8 cellular contexts compared by ENCODE assay signal in the genomic region with DNA sequence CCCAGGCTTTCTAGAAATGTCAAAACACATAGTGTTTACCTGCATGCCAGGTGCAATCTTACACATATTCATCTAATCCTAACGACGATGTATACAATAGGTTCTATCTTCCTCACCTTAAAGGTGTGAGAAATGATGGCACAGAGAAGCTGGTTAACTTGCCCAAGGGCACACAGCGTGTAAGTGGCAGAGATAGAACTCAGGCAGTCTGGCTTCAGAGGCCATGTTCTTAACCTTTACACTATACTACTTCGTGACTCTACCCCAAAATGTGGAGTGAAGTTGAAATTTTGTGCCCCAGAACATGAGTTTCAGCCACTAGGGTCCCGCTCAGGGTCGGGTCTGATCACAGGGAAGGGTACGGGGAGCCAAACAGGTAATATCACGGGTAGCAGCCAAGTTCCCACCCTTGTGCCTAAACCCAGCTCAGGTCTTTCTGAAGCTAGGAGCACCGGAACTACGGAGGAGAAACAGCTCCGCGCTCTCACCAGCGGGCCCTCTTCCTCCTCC. TPM values are rescaled to one million over a fixed set of nuclear protein-coding genes. Genes with fewer than 3 reads are reported as not detected.
DNase-seq lines count a peak whose midpoint lies in the region; ATAC-seq and TF ChIP-seq lines count a peak whose summit lies in the region.

No MANE protein-coding gene starts in this region.

- H3K4me3 ChIP-seq in BLaER1 = peak overlapping the region; percentile 81
- H3K4me3 ChIP-seq in SK-N-SH (ENCODE audit: low read depth in 2 of 2, low read length in 1 of 2) = peak overlapping the region; percentile 76 to 91
- peak overlapping the region; percentile 60 to 71 for H3K4me3 ChIP-seq in gastroesophageal sphincter
- H3K4me3 ChIP-seq in sigmoid colon = peak overlapping the region; percentile 56 to 88 (median 72)

- TF ChIP-seq POLR2A in gastroesophageal sphincter (IDR thresholded peaks at IDR 0.05) (no peak), sigmoid colon (IDR thresholded peaks at IDR 0.05) (no peak)

- H3K36me3 ChIP-seq in BLaER1 = peaks cover 76% of the 10 kb centered on the region
- peaks cover 63 to 66% of the 10 kb centered on the region in 2 experiments for H3K36me3 ChIP-seq in SK-N-SH (replicated peaks in 1 of 2; ENCODE audit: control insufficient read depth in 1 of 2, insufficient read depth in 2 of 2, low read length in 1 of 2)
- peaks cover 0 to 63% of the 10 kb centered on the region in 2 donors for H3K36me3 ChIP-seq in gastroesophageal sphincter
- H3K36me3 ChIP-seq in sigmoid colon = peaks cover 18 to 68% (median 44%) of the 10 kb centered on the region in 4 donors

- H3K27ac ChIP-seq in BLaER1 (peak overlapping the region; percentile 96), SK-N-SH (ENCODE audit: low read depth in 2 of 2, low read length in 1 of 2) (peak overlapping the region; percentile 88 to 99), gastroesophageal sphincter (peak overlapping the region; percentile 89 to 95 (median 92)), sigmoid colon (peak overlapping the region; percentile 89 to 96 (median 90))

- intact Hi-C loops in sigmoid colon (cut with DNase I) = loop anchor here (5.0 to 10.0 kb wide), 3 partner anchors 69 to 1606 kb away; partner anchors contain the start of genes C6orf47, CSNK2B, GPANK1 and HSD17B8

- H3K27me3 ChIP-seq in BLaER1 (no peaks in the 10 kb centered on the region), SK-N-SH (ENCODE audit: insufficient read depth) (no peaks in the 10 kb centered on the region), gastroesophageal sphincter (no peaks in the 10 kb centered on the region), sigmoid colon (no peaks in the 10 kb centered on the region)

- DNase-seq in HCEC 1CT (peak; percentile 20), SK-N-SH (no peak), sigmoid colon (peak; percentile 58), COLO829 (ENCODE audit: low spot score) (no peak), NCI-H146 (lab: John Stamatoyannopoulos, UW) (no peak), UCSD-AML1 (lab: John Stamatoyannopoulos, UW; ENCODE audit: unreplicated experiment) (no peak)

- H3K9me3 ChIP-seq in BLaER1 = no peaks in the 10 kb centered on the region
- no peaks in the 10 kb centered on the region for H3K9me3 ChIP-seq in SK-N-SH
- H3K9me3 ChIP-seq in gastroesophageal sphincter = no peaks in the 10 kb centered on the region
- H3K9me3 ChIP-seq in sigmoid colon = no peaks in the 10 kb centered on the region

- no peak for TF ChIP-seq RAD21 in SK-N-SH (IDR thresholded peaks at IDR 0.05; ENCODE audit: low read length)

- peaks cover 40% of the 10 kb centered on the region for H3F3A ChIP-seq in SK-N-SH (replicated peaks; ENCODE audit: insufficient read depth)

- no peaks in the 10 kb centered on the region for H3K9me2 ChIP-seq in SK-N-SH

- peak overlapping the region; percentile 86 for H2AFZ ChIP-seq in SK-N-SH (ENCODE audit: low read depth)

- H3K9ac ChIP-seq in BLaER1 = peak overlapping the region; percentile 98
- H3K9ac ChIP-seq in SK-N-SH = peak overlapping the region; percentile 76

- H3K4me2 ChIP-seq in BLaER1 = peak overlapping the region; percentile 69
- peak overlapping the region; percentile 94 for H3K4me2 ChIP-seq in SK-N-SH

- ATAC-seq in gastroesophageal sphincter = no peak

- H4K20me1 ChIP-seq in BLaER1 = peaks cover 40% of the 10 kb centered on the region
- H4K20me1 ChIP-seq in SK-N-SH (ENCODE audit: insufficient read depth) = peaks cover 39% of the 10 kb centered on the region

- peaks cover 63% of the 10 kb centered on the region for H3K79me2 ChIP-seq in SK-N-SH (ENCODE audit: insufficient read depth)

- H3K4me1 ChIP-seq in BLaER1 (peaks cover 49% of the 10 kb centered on the region), SK-N-SH (ENCODE audit: control insufficient read depth in 1 of 2, insufficient read depth in 2 of 2, low read depth in 1 of 2, low read length in 1 of 2) (peaks cover 25 to 35% of the 10 kb centered on the region in 2 experiments; a peak in 3 of 4 replicates), gastroesophageal sphincter (peaks cover 5 to 59% (median 23%) of the 10 kb centered on the region in 3 donors), sigmoid colon (peaks cover 0 to 56% (median 52%) of the 10 kb centered on the region in 4 donors)

- CTCF ChIA-PET in SK-N-SH (lab: Yijun Ruan, JAX) = interaction anchor here (1.0 to 3.5 kb wide), 7 partner anchors 8 to 284 kb away, joined by 3 to 18 read pairs (median 4); partner anchors contain the start of genes RGL2 and ZBTB22

- POLR2A ChIA-PET in SK-N-SH (lab: Yijun Ruan, JAX) = interaction anchor here (0.9 to 2.2 kb wide), 13 partner anchors 9 to 300 kb away, joined by 3 to 19 read pairs (median 8); partner anchors contain the start of genes CUTA, PFDN6, RGL2 and RING1

- TF ChIP-seq CTCF in SK-N-SH (IDR thresholded peaks at IDR 0.05) = no peak; the same call in 1 of the 2 replicates
- no peak for TF ChIP-seq CTCF in gastroesophageal sphincter (IDR thresholded peaks at IDR 0.05)
- no peak for TF ChIP-seq CTCF in sigmoid colon (IDR thresholded peaks at IDR 0.05)

- 0% methylated on average over 9 of the region's 13 CpGs for WGBS in SK-N-SH (ENCODE audit: low lambda C conversion rate)
- 5 to 8% methylated on average over 4 to 5 of the region's 13 CpGs for WGBS in gastroesophageal sphincter (ENCODE audit: low coverage in 1 of 2), 2 donors
- WGBS in sigmoid colon, 2 donors = 1% methylated on average over 13 of the region's 13 CpGs

- TF ChIP-seq EP300 in SK-N-SH (IDR thresholded peaks at IDR 0.05; ENCODE audit: borderline replicate concordance in 1 of 2, low read depth in 1 of 2, low read length in 1 of 2) (no peak), gastroesophageal sphincter (IDR thresholded peaks at IDR 0.05) (no peak), sigmoid colon (IDR thresholded peaks at IDR 0.05) (no peak)

TF ChIP-seq in SK-N-SH, 30 proteins besides CTCF, POLR2A, EP300 and RAD21:
- TF ChIP-seq MXI1 (IDR thresholded peaks at IDR 0.05; ENCODE audit: low read depth, low read length) (peak; percentile 35; the same call in 1 of the 2 replicates), EZH2phosphoT487 (IDR thresholded peaks at IDR 0.05; ENCODE audit: borderline replicate concordance, low read depth) (no peak), GATA2 (CRISPR knock-in tag; IDR thresholded peaks at IDR 0.05) (no peak), FOXJ3 (CRISPR knock-in tag; IDR thresholded peaks at IDR 0.05) (no peak), RCOR1 (IDR thresholded peaks at IDR 0.05; ENCODE audit: low read length) (0 out of 2 replicates have a peak, but pooled peaks have one; percentile 38), ELF1 (IDR thresholded peaks at IDR 0.05) (no peak), NRF1 (IDR thresholded peaks at IDR 0.05; ENCODE audit: low read depth, low read length) (no peak), CHD2 (IDR thresholded peaks at IDR 0.05; ENCODE audit: low read length, partially characterized antibody) (peak; percentile 19)
- TF ChIP-seq, protein P1, sequence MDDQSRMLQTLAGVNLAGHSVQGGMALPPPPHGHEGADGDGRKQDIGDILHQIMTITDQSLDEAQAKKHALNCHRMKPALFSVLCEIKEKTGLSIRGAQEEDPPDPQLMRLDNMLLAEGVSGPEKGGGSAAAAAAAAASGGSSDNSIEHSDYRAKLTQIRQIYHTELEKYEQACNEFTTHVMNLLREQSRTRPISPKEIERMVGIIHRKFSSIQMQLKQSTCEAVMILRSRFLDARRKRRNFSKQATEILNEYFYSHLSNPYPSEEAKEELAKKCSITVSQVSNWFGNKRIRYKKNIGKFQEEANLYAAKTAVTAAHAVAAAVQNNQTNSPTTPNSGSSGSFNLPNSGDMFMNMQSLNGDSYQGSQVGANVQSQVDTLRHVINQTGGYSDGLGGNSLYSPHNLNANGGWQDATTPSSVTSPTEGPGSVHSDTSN (IDR thresholded peaks at IDR 0.05) = no peak
TF ChIP-seq in SK-N-SH: peak in this region for 3.

RNA-seq across cellular contexts. Expression of gene VPS52, which starts 0.5 kb away (rescaled TPM):
- polyA plus RNA-seq in SK-N-SH (2012; rRNA removed) (74.0 and 90.7 TPM in 2 replicates), sigmoid colon (10 to 100 TPM; 23.4 to 51.2 (median 26.4) TPM)
- 23.9 and 31.7 TPM in 2 replicates for polyA plus RNA-seq in SK-N-SH (2012; cell fraction: cytosol; rRNA removed)
- 206 and 352 TPM in 2 replicates for polyA plus RNA-seq in SK-N-SH (2012; cell fraction: nucleus; rRNA removed)
- total RNA-seq in gastroesophageal sphincter (10 to 100 TPM; 18.1 to 45.5 (median 31.5) TPM), sigmoid colon (10 to 100 TPM; 26.2 to 44.6 (median 33.5) TPM)

RNA-seq across cellular contexts. Expression of gene RPS18, which starts 0.7 kb away (rescaled TPM):
- polyA plus RNA-seq in SK-N-SH (2012; rRNA removed) (12,112 and 13,423 TPM in 2 replicates), sigmoid colon (1,000 to 10,000 TPM; 3,648 to 7,566 (median 5,490) TPM)
- 12,756 and 13,510 TPM in 2 replicates for polyA plus RNA-seq in SK-N-SH (2012; cell fraction: cytosol; rRNA removed)
- polyA plus RNA-seq in SK-N-SH (2012; cell fraction: nucleus; rRNA removed) = 3,736 and 4,039 TPM in 2 replicates
- total RNA-seq in gastroesophageal sphincter (1,000 to 10,000 TPM; 1,175 to 3,464 (median 2,399) TPM), sigmoid colon (1,000 to 10,000 TPM; 2,427 to 4,810 (median 4,005) TPM)

RNA-seq across cellular contexts. Expression of gene B3GALT4, which starts 5.8 kb away (rescaled TPM):
- polyA plus RNA-seq in SK-N-SH (2012; rRNA removed) (0.55 and 0.56 TPM in 2 replicates), sigmoid colon (10 to 100 TPM; 19.2 to 23.6 (median 21.7) TPM)
- 0.27 and 0.42 TPM in 2 replicates for polyA plus RNA-seq in SK-N-SH (2012; cell fraction: cytosol; rRNA removed)
- polyA plus RNA-seq in SK-N-SH (2012; cell fraction: nucleus; rRNA removed) = 0.38 TPM in 2 replicates
- total RNA-seq in gastroesophageal sphincter (10 to 100 TPM; 12.2 to 23.8 (median 17.3) TPM), sigmoid colon (10 to 100 TPM in 3 of 4 donors, 1 to 10 TPM in 1; 7.2 to 22.2 (median 13.3) TPM)

RNA-seq across cellular contexts. Expression of gene WDR46, which starts 17.9 kb away (rescaled TPM):
- polyA plus RNA-seq in SK-N-SH (2012; rRNA removed) (153 and 172 TPM in 2 replicates), sigmoid colon (10 to 100 TPM; 15.3 to 51.2 (median 30.0) TPM)
- 76.0 and 91.7 TPM in 2 replicates for polyA plus RNA-seq in SK-N-SH (2012; cell fraction: cytosol; rRNA removed)
- 421 and 466 TPM in 2 replicates for polyA plus RNA-seq in SK-N-SH (2012; cell fraction: nucleus; rRNA removed)
- total RNA-seq in gastroesophageal sphincter (10 to 100 TPM; 26.4 to 39.2 (median 35.6) TPM), sigmoid colon (10 to 100 TPM; 28.2 to 41.6 (median 37.4) TPM)

RNA-seq across cellular contexts. Expression of gene PFDN6, which starts 18.2 kb away (rescaled TPM):
- polyA plus RNA-seq in SK-N-SH (2012; rRNA removed) = 182 and 213 TPM in 2 replicates
- 233 and 285 TPM in 2 replicates for polyA plus RNA-seq in SK-N-SH (2012; cell fraction: cytosol; rRNA removed)
- polyA plus RNA-seq in SK-N-SH (2012; cell fraction: nucleus; rRNA removed) = 113 and 143 TPM in 2 replicates
- 10 to 100 TPM; 40.6 to 55.5 (median 50.6) TPM for total RNA-seq in gastroesophageal sphincter
- 10 to 100 TPM in 3 of 4 donors, 1 to 10 TPM in 1; 7.5 to 56.1 (median 31.8) TPM for total RNA-seq in sigmoid colon
- 100 to 1,000 TPM; 131 to 173 (median 144) TPM for polyA plus RNA-seq in sigmoid colon

Comparison
In these comparisons a context has a peak if more than half of its experiments do, and no peak if none do; other contexts are left out.
1. DNase-seq: peak in HCEC 1CT (single experiment) and sigmoid colon (single experiment); none in SK-N-SH (single experiment), COLO829 (single experiment), NCI-H146 (single experiment) and UCSD-AML1 (single experiment).
2. Peak in every context shown above with its lines, with median percentiles within 50 percentile points of each other: H3K27ac ChIP-seq and H3K4me3 ChIP-seq.